In the genomic region with DNA sequence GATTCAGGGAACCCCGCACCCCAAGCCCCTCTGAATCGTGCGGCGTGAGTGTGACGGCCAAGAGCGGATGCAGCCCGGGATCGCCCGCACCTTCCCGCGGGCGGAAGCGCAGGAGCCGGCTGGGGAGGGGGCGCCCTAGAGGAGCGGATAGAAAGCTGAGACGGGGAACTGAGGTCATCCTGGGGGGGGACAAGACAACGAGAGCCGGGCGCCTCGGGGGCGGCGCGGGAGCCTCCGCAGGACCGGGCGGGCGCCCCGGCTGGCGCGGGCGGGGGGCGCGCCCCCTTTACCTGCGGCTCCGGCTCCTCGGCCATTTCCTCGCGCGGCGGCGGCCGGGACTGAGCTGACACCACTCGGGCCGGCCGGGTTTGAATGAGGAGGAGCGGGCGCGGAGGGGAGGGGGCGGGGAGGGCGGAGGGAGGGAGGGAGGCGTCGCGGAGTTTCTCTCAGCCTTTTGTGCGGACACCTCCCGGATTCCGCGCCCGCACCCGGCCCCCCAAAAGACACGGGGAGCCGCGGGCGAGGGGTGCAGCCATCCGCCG, we compare ENCODE assay signal across 8 cellular contexts. TPM values are rescaled to one million over a fixed set of nuclear protein-coding genes. Genes with fewer than 3 reads are reported as not detected.
DNase-seq lines count a peak whose midpoint lies in the region; TF ChIP-seq lines count a peak whose summit lies in the region.
"Not testable (repeated sequence)": the region's sequence is repeated elsewhere in the genome, so short reads cannot be mapped to it uniquely, and the experiment has no call there.

A gene (minus strand): TSS at position 374 of the 542 bp plus-strand sequence. CDS start 11,013 bp downstream, outside the sequence.

- peaks cover 49% of the 10 kb centered on the region for H3K79me2 ChIP-seq in GM23248 (ENCODE audit: insufficient read depth)
- H3K79me2 ChIP-seq in SU-DHL-6 (ENCODE audit: insufficient read depth, low read length) = peaks cover 33% of the 10 kb centered on the region

- H3K36me3 ChIP-seq in GM23248 (ENCODE audit: low read depth); KOPT-K1 (ENCODE audit: insufficient read depth, low read length); SU-DHL-6 (ENCODE audit: low read length); muscle layer of duodenum (ENCODE audit: control insufficient read depth in 1 of 2, insufficient read depth in 2 of 2, low read length in 2 of 2): not testable (repeated sequence)

- peaks cover 34% of the 10 kb centered on the region for H3K4me1 ChIP-seq in GM23248 (ENCODE audit: insufficient read depth)
- not testable (repeated sequence) for H3K4me1 ChIP-seq in muscle layer of duodenum (ENCODE audit: control insufficient read depth in 1 of 2, insufficient read depth in 2 of 2, low read length in 2 of 2)

- in situ Hi-C loops in GM23248 (cut with MboI) = loop anchor here (25.0 kb wide), 1 partner anchor 594 kb away; no protein-coding TSS in a partner anchor

- not testable (repeated sequence) for H3K27me3 ChIP-seq in GM23248 (replicated peaks; ENCODE audit: insufficient read depth); SU-DHL-6 (ENCODE audit: low read length); muscle layer of duodenum (ENCODE audit: low read depth, low read length)

- TF ChIP-seq CTCF in SU-DHL-6 (IDR thresholded peaks at IDR 0.05; ENCODE audit: insufficient read depth, low read length, poor library complexity, severe bottlenecking); fibroblast of mammary gland (conservative IDR thresholded peaks at IDR 0.05; ENCODE audit: control insufficient read depth, insufficient read depth, low read depth, low read length): not testable (repeated sequence)

- DNase-seq in DMS 273 treated with DMSO at 0.1 percent for 48 hours (lab: John Stamatoyannopoulos, UW) (peak; percentile 29), GM23248 (peak; percentile 85)
- DNase-seq in activated naive CD4-positive, alpha-beta T cell (lab: John Stamatoyannopoulos, UW) = peak; percentile 42 to 70 (median 46)
- DNase-seq in fibroblast of mammary gland (ENCODE audit: low read depth) = not testable (repeated sequence)
- peak; percentile 59 for DNase-seq in stimulated activated CD8-positive, alpha-beta memory T cell treated with anti-CD3 and anti-CD28 coated beads, Interleukin-4, amount 100 ng/mL, for 24 hours (ENCODE audit: low read depth)

- H3K4me2 ChIP-seq in GM23248 (ENCODE audit: unreplicated experiment) (peak within 1 kb of the TSS; percentile 93), SU-DHL-6 (ENCODE audit: low read depth, low read length, poor library complexity, severe bottlenecking) (peak within 1 kb of the TSS; percentile 93)

- H3K27ac ChIP-seq in GM23248 (peak within 1 kb of the TSS; percentile 99), KOPT-K1 (ENCODE audit: low read depth, low read length, poor library complexity, severe bottlenecking) (peak within 1 kb of the TSS; percentile 87), SU-DHL-6 (ENCODE audit: low read depth, low read length) (peak within 1 kb of the TSS; percentile 83), muscle layer of duodenum (ENCODE audit: low read length) (peak within 1 kb of the TSS; percentile 90)

- not testable (repeated sequence) for H4K20me1 ChIP-seq in GM23248 (ENCODE audit: insufficient read depth); SU-DHL-6 (ENCODE audit: low read depth, low read length)

- H3K9me3 ChIP-seq in GM23248 (ENCODE audit: low read depth); KOPT-K1 (ENCODE audit: insufficient read depth, low read length, poor library complexity, severe bottlenecking); SU-DHL-6 (ENCODE audit: insufficient read depth, low read length); muscle layer of duodenum (ENCODE audit: control insufficient read depth in 1 of 2, low read length in 2 of 2): not testable (repeated sequence)

- H3K4me3 ChIP-seq in GM23248 = peak within 1 kb of the TSS; percentile 97
- peak within 1 kb of the TSS; percentile 84 for H3K4me3 ChIP-seq in SU-DHL-6 (ENCODE audit: insufficient read depth, low read length, poor library complexity, severe bottlenecking)
- H3K4me3 ChIP-seq in fibroblast of mammary gland (ENCODE audit: control insufficient read depth, low read depth, low read length) = peak within 1 kb of the TSS; percentile 63
- H3K4me3 ChIP-seq in muscle layer of duodenum (ENCODE audit: low read depth in 1 of 2, low read length in 2 of 2) = peak within 1 kb of the TSS; percentile 50 to 68

- H3F3A ChIP-seq in GM23248 (ENCODE audit: insufficient read depth) = peaks cover 53% of the 10 kb centered on the region
- peaks cover 31% of the 10 kb centered on the region for H3F3A ChIP-seq in SU-DHL-6 (ENCODE audit: insufficient read depth)

- WGBS in GM23248 (ENCODE audit: low coverage in 1 of 2, low lambda C conversion rate in 2 of 2, missing lambda C conversion rate in 2 of 2), 2 experiments = 2 to 4% methylated on average over 10 to 38 of the region's 66 CpGs

- not testable (repeated sequence) for H3K9me2 ChIP-seq in GM23248 (ENCODE audit: insufficient read depth); SU-DHL-6 (replicated peaks; ENCODE audit: insufficient read depth, low read length)

- H2AFZ ChIP-seq in GM23248 (peak within 1 kb of the TSS; percentile 80), SU-DHL-6 (ENCODE audit: low read depth, low read length, severe bottlenecking) (peak within 1 kb of the TSS; percentile 81)

- peak within 1 kb of the TSS; percentile 100 for H3K9ac ChIP-seq in GM23248
- H3K9ac ChIP-seq in SU-DHL-6 (ENCODE audit: low read length) = peak within 1 kb of the TSS; percentile 88

RNA-seq across cellular contexts. Expression of the gene that starts here (rescaled TPM):
- total RNA-seq in GM23248 (2014; rRNA removed; shearing (Covaris generic)) = 18.1 and 23.5 TPM in 2 replicates
- polyA plus RNA-seq in GM23248 (2016; fragmentation: Nextera tagmentation; extraction: Ambion mirVana) = 8.9 and 10.4 TPM in 2 replicates
